In genomic region chr5:179371681-179372675, GRCh38 we compare ENCODE assay signal across 17 cellular contexts. TPM values are rescaled to one million over a fixed set of nuclear protein-coding genes. Genes with fewer than 3 reads are reported as not detected.
A peak's percentile ranks its signal among the peaks of the same experiment; 100 is the strongest.
DNase-seq lines count a peak whose midpoint lies in the region; ATAC-seq, FAIRE-seq and TF ChIP-seq lines count a peak whose summit lies in the region.
"Had no signal": no experiment of that assay in that cellular context is flagged by ENCODE, and none has a peak within 500 bp of the region (broad histone marks: within the 10 kb centered on the region; RNA-seq: fewer than 3 reads in every experiment).

No MANE protein-coding gene starts in this region.

- no peaks in the 10 kb centered on the region for H3K4me1 ChIP-seq in right lobe of liver
- H3K4me1 ChIP-seq in HepG2 (ENCODE audit: insufficient read depth, low read length), result no peaks in the 10 kb centered on the region
- H3K4me1 ChIP-seq in aorta (ENCODE audit: control insufficient read depth in 1 of 2, insufficient read depth in 2 of 2, low read length in 2 of 2), result no peaks in the 10 kb centered on the region
- H3K4me1 ChIP-seq: lower lobe of right lung had no signal

- ATAC-seq in right lobe of liver (no peak), HepG2 (no peak; the same call in 2 of the 3 replicates), aorta (ENCODE audit: low FRiP score) (no peak), Right ventricle myocardium inferior (no peak)
- ATAC-seq in activated CD4-positive, CD25-positive, alpha-beta regulatory T cell treated with anti-CD3 and anti-CD28 coated beads, Interleukin-2, amount 50 U/mL, for 24 hours, result no peak
- ATAC-seq: activated CD8-positive, alpha-beta memory T cell treated with anti-CD3 and anti-CD28 coated beads, Interleukin-2, amount 10 ng/mL, durations not matched to agents 7 days and 5 days; lower lobe of right lung had no signal

- no peak for FAIRE-seq in HepG2 (lab: Jason Lieb, UNC)

- H3K9me3 ChIP-seq in right lobe of liver (no peaks in the 10 kb centered on the region), HepG2 (ENCODE audit: low read length) (no peaks in the 10 kb centered on the region), aorta (ENCODE audit: control insufficient read depth, low read length) (no peaks in the 10 kb centered on the region)
- H3K9me3 ChIP-seq: esophagus squamous epithelium, lower lobe of right lung had no signal

- H3K4me2 ChIP-seq in HepG2 (ENCODE audit: low read depth, low read length), result no peak overlapping the region

- no peak for TF ChIP-seq POLR2A in right lobe of liver (IDR thresholded peaks at IDR 0.05)
- TF ChIP-seq POLR2A in HepG2 (IDR thresholded peaks at IDR 0.05; ENCODE audit: insufficient read depth in 1 of 2, low read depth in 2 of 2, low read length in 2 of 2), result no peak

- CTCF ChIA-PET in HepG2 (lab: Yijun Ruan, JAX; ENCODE audit: low intra/inter-chr PET ratio, low total read pairs), result no interaction called here

- no peaks in the 10 kb centered on the region for H4K20me1 ChIP-seq in HepG2 (ENCODE audit: insufficient read depth, low read length)

- TF ChIP-seq EP300 in HepG2 (IDR thresholded peaks at IDR 0.05; ENCODE audit: low read depth in 2 of 2, low read length in 2 of 2) (no peak), HepG2 (CRISPR knock-in tag; IDR thresholded peaks at IDR 0.05; ENCODE audit: borderline replicate concordance) (no peak)

- no peaks in the 10 kb centered on the region for H3K36me3 ChIP-seq in right lobe of liver
- no peaks in the 10 kb centered on the region for H3K36me3 ChIP-seq in HepG2 (replicated peaks in 1 of 2; ENCODE audit: control insufficient read depth in 1 of 2, insufficient read depth in 2 of 2, low read length in 2 of 2)
- H3K36me3 ChIP-seq in aorta (ENCODE audit: control insufficient read depth in 1 of 2, insufficient read depth in 2 of 2, low read length in 1 of 2), result no peaks in the 10 kb centered on the region
- H3K36me3 ChIP-seq: esophagus squamous epithelium, lower lobe of right lung had no signal

- in situ Hi-C loops in HepG2 (cut with HindIII; ENCODE audit: extremely low pct_ligation_motif_present, low pct_unique_long_range_greater_than_20kb), result no loop called here

- POLR2A ChIA-PET in HepG2 (lab: Yijun Ruan, JAX), result no interaction called here

- WGBS in right lobe of liver (ENCODE audit: insufficient coverage, low coverage, low lambda C conversion rate, missing lambda C conversion rate), result 64% methylated on average over 3 of the region's 14 CpGs
- 23% methylated on average over 8 of the region's 14 CpGs for WGBS in HepG2 (ENCODE audit: low lambda C conversion rate)
- WGBS in aorta, 2 donors, result 83 to 85% methylated on average over 14 of the region's 14 CpGs

- H3K27me3 ChIP-seq in right lobe of liver (no peaks in the 10 kb centered on the region), HepG2 (ENCODE audit: control insufficient read depth in 1 of 2, insufficient read depth in 2 of 2, low read length in 2 of 2) (peaks cover 7 to 71% of the 10 kb centered on the region in 2 experiments; a peak in 4 of 5 replicates), aorta (ENCODE audit: control insufficient read depth in 1 of 2, insufficient read depth in 2 of 2, low read length in 1 of 2) (no peaks in the 10 kb centered on the region)

- TF ChIP-seq RAD21 in HepG2 (CRISPR knock-in tag; IDR thresholded peaks at IDR 0.05), result no peak

- no peak overlapping the region for H2AFZ ChIP-seq in HepG2 (ENCODE audit: low read length)

- DNase-seq in right lobe of liver (peak; percentile 10 to 36 (median 35)), HepG2 (ENCODE audit: low spot score) (no peak), NCI-H774 (lab: John Stamatoyannopoulos, UW) (peak; percentile 85), left kidney (ENCODE audit: low read depth, low spot score) (peak; percentile 28), aorta (peak; percentile 20 to 59), NCI-H2196 treated with DMSO at 0.1 percent for 48 hours (lab: John Stamatoyannopoulos, UW; ENCODE audit: unreplicated experiment) (no peak), Right ventricle myocardium inferior (ENCODE audit: missing footprints) (no peak)
- DNase-seq: ACHN; activated CD8-positive, alpha-beta memory T cell treated with anti-CD3 and anti-CD28 coated beads, Interleukin-2, amount 10 ng/mL, durations not matched to agents 7 days and 5 days; COR-L47; esophagus squamous epithelium; hippocampal formation; lower lobe of right lung; MM.1S; stimulated activated CD4-positive, alpha-beta T cell treated with anti-CD3 and anti-CD28 coated beads, Interleukin-12 subunit alpha, Interleukin-12 subunit beta, amount 100 ng/mL, for 4 hours had no signal

- H3K79me2 ChIP-seq in HepG2 (ENCODE audit: insufficient read depth, low read length), result no peaks in the 10 kb centered on the region

- no peak overlapping the region for H3K27ac ChIP-seq in right lobe of liver
- no peak overlapping the region for H3K27ac ChIP-seq in HepG2 (ENCODE audit: extremely low read length, insufficient read depth, low read length)
- H3K27ac ChIP-seq in aorta (ENCODE audit: low read depth in 1 of 2, low read length in 2 of 2), result no peak overlapping the region
- H3K27ac ChIP-seq: esophagus squamous epithelium, lower lobe of right lung, SK-N-MC had no signal

- intact Hi-C loops in right lobe of liver (cut with DNase I), result no loop called here
- intact Hi-C loops in HepG2 (cut with micrococcal nuclease; ENCODE audit: unreplicated experiment), result no loop called here
- intact Hi-C loops in aorta (cut with DNase I), result no loop called here
- intact Hi-C loops in Right ventricle myocardium inferior (cut with DNase I), result no loop called here

- TF ChIP-seq CTCF in right lobe of liver (IDR thresholded peaks at IDR 0.05), result no peak
- TF ChIP-seq CTCF in HepG2 (CRISPR knock-in tag; IDR thresholded peaks at IDR 0.05), result no peak

- no peak overlapping the region for H3K9ac ChIP-seq in HepG2 (ENCODE audit: insufficient read depth, low read depth, low read length)

- H3K4me3 ChIP-seq in right lobe of liver, result no peak overlapping the region
- H3K4me3 ChIP-seq in HepG2 (replicated peaks in 1 of 3; ENCODE audit: insufficient read depth in 1 of 3, low read depth in 2 of 3, low read length in 3 of 3), result no peak overlapping the region
- H3K4me3 ChIP-seq in aorta (ENCODE audit: low read length in 2 of 2), result no peak overlapping the region
- H3K4me3 ChIP-seq: esophagus squamous epithelium, lower lobe of right lung, SK-N-MC had no signal

- BruUV-seq in HepG2 (replicated peaks; lab: Mats Ljungman, UMichigan), result no TSS peak

TF ChIP-seq in HepG2, 621 proteins besides CTCF, POLR2A, EP300 and RAD21:
- TF ChIP-seq RXRA (CRISPR knock-in tag; IDR thresholded peaks at IDR 0.05) (no peak), THAP8 (CRISPR knock-in tag; IDR thresholded peaks at IDR 0.05; ENCODE audit: borderline replicate concordance) (no peak), KLF16 (CRISPR knock-in tag; IDR thresholded peaks at IDR 0.05) (no peak), ZNF335 (CRISPR knock-in tag; IDR thresholded peaks at IDR 0.05) (no peak)
- TF ChIP-seq, protein P1, sequence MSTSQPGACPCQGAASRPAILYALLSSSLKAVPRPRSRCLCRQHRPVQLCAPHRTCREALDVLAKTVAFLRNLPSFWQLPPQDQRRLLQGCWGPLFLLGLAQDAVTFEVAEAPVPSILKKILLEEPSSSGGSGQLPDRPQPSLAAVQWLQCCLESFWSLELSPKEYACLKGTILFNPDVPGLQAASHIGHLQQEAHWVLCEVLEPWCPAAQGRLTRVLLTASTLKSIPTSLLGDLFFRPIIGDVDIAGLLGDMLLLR (CRISPR knock-in tag; IDR thresholded peaks at IDR 0.05), result no peak

RNA-seq across cellular contexts. Expression of gene ADAMTS2, which starts 26.7 kb away (rescaled TPM):
- total RNA-seq in right lobe of liver (10 to 100 TPM in 5 of 6 experiments, 1 to 10 TPM in 1; 6.3 to 18.9 (median 13.5) TPM), HepG2 (2016; rRNA removed; fragmentation: Illumina TruSeq; extraction: Trizol) (0.18 and 0.24 TPM in 2 replicates), aorta (10 to 100 TPM; 24.5 to 49.8 TPM), Right ventricle myocardium inferior (3.7 TPM)
- total RNA-seq in HepG2 (2016; cell fraction: cytosol; rRNA removed; fragmentation: Illumina TruSeq; extraction: Trizol; ENCODE audit: low read depth), result 0.09 and 0.10 TPM in 2 replicates
- total RNA-seq in HepG2 (2016; cell fraction: insoluble cytoplasmic fraction; rRNA removed; fragmentation: Illumina TruSeq; extraction: Trizol), result 0.15 and 0.17 TPM in 2 replicates
- total RNA-seq in HepG2 (2016; cell fraction: membrane; rRNA removed; fragmentation: Illumina TruSeq; extraction: Trizol), result 0.25 and 0.38 TPM in 2 replicates
- 0.25 and 0.59 TPM in 2 replicates for total RNA-seq in HepG2 (2016; cell fraction: nucleus; rRNA removed; fragmentation: Illumina TruSeq; extraction: Trizol)
- polyA plus RNA-seq in HepG2 (2011; rRNA removed) (3.5 and 3.6 TPM in 2 replicates), aorta (10 to 100 TPM in 1 of 2 donors, 1 to 10 TPM in 1; 4.8 to 39.5 TPM)
- polyA plus RNA-seq in HepG2 (2011; cell fraction: cytosol; rRNA removed), result 2.4 and 4.9 TPM in 2 replicates
- 5.3 and 5.6 TPM in 2 replicates for polyA plus RNA-seq in HepG2 (2011; cell fraction: nucleus; rRNA removed)
- polyA plus RNA-seq in HepG2 (2012), result 2.3 and 2.4 TPM in 2 replicates
- polyA plus RNA-seq in HepG2 (2016; cell fraction: cytosol; fragmentation: Illumina TruSeq; extraction: Trizol; ENCODE audit: low read depth), result 0.26 and 0.29 TPM in 2 replicates
- 0.36 and 0.41 TPM in 2 replicates for polyA plus RNA-seq in HepG2 (2016; cell fraction: insoluble cytoplasmic fraction; fragmentation: Illumina TruSeq; extraction: Trizol; ENCODE audit: low read depth)
- 0.58 and 0.62 TPM in 2 replicates for polyA plus RNA-seq in HepG2 (2016; cell fraction: membrane; fragmentation: Illumina TruSeq; extraction: Trizol; ENCODE audit: low read depth)
- polyA plus RNA-seq in HepG2 (2016; cell fraction: nucleus; fragmentation: Illumina TruSeq; extraction: Trizol; ENCODE audit: insufficient read depth, low read depth), result 0.59 and 1.2 TPM in 2 replicates
- 4.6 TPM in 1 of 2 replicates, not detected in the other for polyA minus RNA-seq in HepG2 (2011; rRNA and poly(A)+ RNA removed; ENCODE audit: low replicate concordance)
- 0.99 and 1.4 TPM in 2 replicates for polyA minus RNA-seq in HepG2 (2011; cell fraction: cytosol; rRNA and poly(A)+ RNA removed)
- polyA minus RNA-seq in HepG2 (2011; cell fraction: nucleus; rRNA and poly(A)+ RNA removed), result 0.90 and 1.7 TPM in 2 replicates
- total RNA-seq: activated CD8-positive, alpha-beta memory T cell treated with anti-CD3 and anti-CD28 coated beads, Interleukin-2, amount 10 ng/mL, durations not matched to agents 7 days and 5 days had no signal

Comparison
In these comparisons a context has a peak if more than half of its experiments do, and no peak if none do; other contexts are left out.
1. DNase-seq: peak in right lobe of liver (3 of 3), NCI-H774 (single experiment), left kidney (single experiment) and aorta (2 of 2); none in HepG2 (single experiment), NCI-H2196 treated with DMSO at 0.1 percent for 48 hours (single experiment) and Right ventricle myocardium inferior (single experiment).